Comparison of ENCODE assay signal across 8 cellular contexts in genomic region chr13:48235814-48236135, GRCh38. TPM values are rescaled to one million over a fixed set of nuclear protein-coding genes. Genes with fewer than 3 reads are reported as not detected.
A peak's percentile ranks its signal among the peaks of the same experiment; 100 is the strongest.
DNase-seq lines count a peak whose midpoint lies in the region; ATAC-seq and TF ChIP-seq lines count a peak whose summit lies in the region.

No MANE protein-coding gene starts in this region.

- H3K4me1 ChIP-seq in ACC112 (ENCODE audit: control insufficient read depth, insufficient read depth, low read length, unreplicated experiment) (peaks cover 41% of the 10 kb centered on the region), duodenal mucosa (ENCODE audit: control insufficient read depth in 1 of 2, insufficient read depth in 2 of 2, low read length in 2 of 2) (peaks cover 44 to 47% of the 10 kb centered on the region in 2 donors)

- no peak for ATAC-seq in natural killer cell
- ATAC-seq in GM19328 (IDR thresholded peaks at IDR 0.05; ENCODE audit: unreplicated experiment): no peak

- peaks cover 75% of the 10 kb centered on the region for H3K79me2 ChIP-seq in ACC112 (ENCODE audit: control insufficient read depth, insufficient read depth, low read length, unreplicated experiment)

- no peaks in the 10 kb centered on the region for H3K36me3 Mint-ChIP-seq in natural killer cell

- H3K36me3 ChIP-seq in ACC112 (ENCODE audit: insufficient read depth, low read length) (no peaks in the 10 kb centered on the region), duodenal mucosa (ENCODE audit: control insufficient read depth in 1 of 2, insufficient read depth in 2 of 2, low read length in 2 of 2) (peaks cover 2 to 19% of the 10 kb centered on the region in 2 donors)

- H3K4me3 ChIP-seq in ACC112 (ENCODE audit: low read depth, low read length) (peak overlapping the region; percentile 96), NB4 (ENCODE audit: low read depth, low read length) (peak overlapping the region; percentile 95), duodenal mucosa (ENCODE audit: low read depth in 1 of 2, low read length in 2 of 2) (peak overlapping the region; percentile 89 to 94)

- no peak for TF ChIP-seq CTCF in NB4 (IDR thresholded peaks at IDR 0.05; ENCODE audit: low read depth, low read length)
- TF ChIP-seq CTCF in natural killer cell (IDR thresholded peaks at IDR 0.05): no peak

- H3K9ac ChIP-seq in duodenal mucosa (ENCODE audit: low read depth in 1 of 2, low read length in 2 of 2): peak overlapping the region; percentile 99 to 100

- no peak overlapping the region for H2AFZ ChIP-seq in ACC112 (ENCODE audit: low read length, unreplicated experiment)

- no peak for TF ChIP-seq POLR2A in NB4 (IDR thresholded peaks at IDR 0.05; ENCODE audit: extremely low read depth, insufficient read length)

- DNase-seq in NB4 (ENCODE audit: low read depth) (no peak), natural killer cell (no peak), NCI-H82 treated with DMSO at 0.1 percent for 48 hours (lab: John Stamatoyannopoulos, UW; ENCODE audit: unreplicated experiment) (no peak), GDM1 (lab: John Stamatoyannopoulos, UW) (no peak), GOT3 (lab: John Stamatoyannopoulos, UW) (no peak)

- intact Hi-C loops in natural killer cell (cut with micrococcal nuclease): loop anchor here (2.0 to 10.0 kb wide), 3 partner anchors 67 to 259 kb away; partner anchors contain the start of gene RB1

- peak overlapping the region; percentile 71 for H3K27ac ChIP-seq in ACC112 (ENCODE audit: low read depth, low read length)
- peak overlapping the region; percentile 28 for H3K27ac ChIP-seq in duodenal mucosa (ENCODE audit: low read depth, low read length)

- H3K27me3 ChIP-seq in ACC112 (ENCODE audit: insufficient read depth, low read length) (no peaks in the 10 kb centered on the region), duodenal mucosa (ENCODE audit: control insufficient read depth in 1 of 2, insufficient read depth in 2 of 2, low read length in 2 of 2) (no peaks in the 10 kb centered on the region)

- no peaks in the 10 kb centered on the region for H3K9me3 Mint-ChIP-seq in natural killer cell

- peaks cover 54 to 58% of the 10 kb centered on the region in 2 donors for H3K4me1 Mint-ChIP-seq in natural killer cell

- peak overlapping the region; percentile 92 to 94 for H3K27ac Mint-ChIP-seq in natural killer cell

- peak overlapping the region; percentile 94 for H3K4me3 Mint-ChIP-seq in natural killer cell

- no peaks in the 10 kb centered on the region for H3K9me3 ChIP-seq in duodenal mucosa (ENCODE audit: control insufficient read depth in 1 of 2, low read length in 2 of 2)

- H3K27me3 Mint-ChIP-seq in natural killer cell (ENCODE audit: low read depth in 2 of 2): no peaks in the 10 kb centered on the region

RNA-seq across cellular contexts. Expression of gene ITM2B, which starts 2.8 kb away (rescaled TPM):
- 100 to 1,000 TPM; 305 to 387 (median 309) TPM for total RNA-seq in natural killer cell
